10 cellular contexts compared by ENCODE assay signal in the genomic region with DNA sequence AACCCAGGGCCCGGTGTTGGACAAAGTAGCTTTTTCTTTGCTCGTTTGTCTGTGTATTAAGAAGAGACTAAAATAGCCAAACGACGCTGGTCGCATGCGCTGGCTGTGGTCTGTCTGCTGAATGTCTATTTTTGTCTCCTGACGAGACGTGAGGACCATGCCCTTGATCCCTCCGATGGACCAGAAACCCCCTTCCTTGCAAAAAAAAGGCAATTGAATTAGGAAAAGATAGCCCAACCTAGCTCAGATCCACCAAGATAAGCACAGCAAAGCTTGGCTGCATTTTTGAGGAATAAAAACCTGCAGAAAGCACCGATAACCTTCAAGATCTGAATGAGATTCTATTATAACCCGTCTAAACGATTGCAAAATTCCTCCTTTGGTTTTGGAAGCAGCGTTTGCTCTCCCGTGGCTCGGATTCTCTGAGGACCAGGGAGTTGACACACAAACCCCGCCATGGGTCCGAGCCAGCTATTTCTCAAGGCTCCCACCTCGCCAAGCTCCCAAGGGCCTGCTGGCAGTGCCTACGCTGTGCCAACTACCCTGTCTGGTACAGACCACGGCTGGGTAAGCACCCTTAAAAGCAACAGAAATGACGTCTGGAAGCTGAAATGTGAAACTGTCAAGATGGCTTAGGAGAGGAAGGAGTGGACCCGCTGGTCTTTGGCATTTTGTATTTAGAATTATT. TPM values are rescaled to one million over a fixed set of nuclear protein-coding genes. Genes with fewer than 3 reads are reported as not detected.
DNase-seq lines count a peak whose midpoint lies in the region; ATAC-seq and FAIRE-seq lines count a peak whose summit lies in the region.
"Had no signal": no experiment of that assay in that cellular context is flagged by ENCODE, and none has a peak within 500 bp of the region (broad histone marks: within the 10 kb centered on the region; RNA-seq: fewer than 3 reads in every experiment).

No MANE protein-coding gene starts in this region.

- no peaks in the 10 kb centered on the region for H3K9me3 ChIP-seq in T-helper 17 cell (ENCODE audit: control insufficient read depth, low read length, poor library complexity, severe bottlenecking)
- H3K9me3 ChIP-seq: neutrophil had no signal

- peak overlapping the region; percentile 11 for H3K4me3 Mint-ChIP-seq in dendritic cell treated with granulocyte-macrophage colony-stimulating factor and Interleukin-4, amounts not matched to agents 40 ng/mL and 50 ng/mL, for 4 days
- H3K4me3 Mint-ChIP-seq in T-helper 17 cell: no peak overlapping the region

- intact Hi-C loops in dendritic cell treated with granulocyte-macrophage colony-stimulating factor and Interleukin-4, amounts not matched to agents 40 ng/mL and 50 ng/mL, for 4 days (cut with micrococcal nuclease): no loop called here

- DNase-seq in AG08396 (ENCODE audit: low spot score) (peak; percentile 69), NCI-H2029 (lab: John Stamatoyannopoulos, UW) (peak; percentile 84), midbrain (lab: John Stamatoyannopoulos, UW) (peak; percentile 36), frontal cortex (ENCODE audit: low spot score in 2 of 2) (no peak), T-helper 17 cell (no peak)
- DNase-seq: stimulated activated naive CD4-positive, alpha-beta T cell treated with Interleukin-2 at 50 U/mL for 16 hours had no signal

- FAIRE-seq in frontal cortex (lab: Jason Lieb, UNC): no peak

- H3K36me3 Mint-ChIP-seq in dendritic cell treated with granulocyte-macrophage colony-stimulating factor and Interleukin-4, amounts not matched to agents 40 ng/mL and 50 ng/mL, for 4 days (ENCODE audit: low read depth): peaks cover 15% of the 10 kb centered on the region
- H3K36me3 Mint-ChIP-seq in T-helper 17 cell (ENCODE audit: low read depth): no peaks in the 10 kb centered on the region

- peaks cover 70% of the 10 kb centered on the region for H3K4me1 Mint-ChIP-seq in dendritic cell treated with granulocyte-macrophage colony-stimulating factor and Interleukin-4, amounts not matched to agents 40 ng/mL and 50 ng/mL, for 4 days (ENCODE audit: low read depth)
- peaks cover 3% of the 10 kb centered on the region for H3K4me1 Mint-ChIP-seq in T-helper 17 cell

- ATAC-seq in HG03432 (IDR thresholded peaks at IDR 0.05; ENCODE audit: unreplicated experiment) (no peak), HG03108 (IDR thresholded peaks at IDR 0.05; ENCODE audit: unreplicated experiment) (no peak), T-helper 17 cell (no peak)

- peaks cover 20% of the 10 kb centered on the region for H3K27me3 Mint-ChIP-seq in dendritic cell treated with granulocyte-macrophage colony-stimulating factor and Interleukin-4, amounts not matched to agents 40 ng/mL and 50 ng/mL, for 4 days
- no peaks in the 10 kb centered on the region for H3K27me3 Mint-ChIP-seq in T-helper 17 cell

- H3K9me3 Mint-ChIP-seq in dendritic cell treated with granulocyte-macrophage colony-stimulating factor and Interleukin-4, amounts not matched to agents 40 ng/mL and 50 ng/mL, for 4 days: no peaks in the 10 kb centered on the region

- H3K27ac Mint-ChIP-seq in dendritic cell treated with granulocyte-macrophage colony-stimulating factor and Interleukin-4, amounts not matched to agents 40 ng/mL and 50 ng/mL, for 4 days: peak overlapping the region; percentile 27
- H3K27ac Mint-ChIP-seq in T-helper 17 cell: no peak overlapping the region

RNA-seq across cellular contexts. Expression of a gene that starts 17.7 kb away (rescaled TPM):
- total RNA-seq in frontal cortex (29.3 TPM), T-helper 17 cell (10 to 100 TPM; 13.2 to 14.8 TPM)

RNA-seq across cellular contexts. Expression of a gene that starts 55.3 kb away (rescaled TPM):
- total RNA-seq in frontal cortex (17.9 TPM), T-helper 17 cell (1 to 10 TPM; 6.7 to 9.0 TPM)

RNA-seq across cellular contexts. Expression of a gene that starts 58.7 kb away (rescaled TPM):
- total RNA-seq in frontal cortex: 16.7 TPM
- 10 to 100 TPM; 19.5 to 20.5 TPM for total RNA-seq in T-helper 17 cell

Comparison
In these comparisons a context has a peak if more than half of its experiments do, and no peak if none do; other contexts are left out.
1. DNase-seq: peak in AG08396 (single experiment), NCI-H2029 (single experiment) and midbrain (single experiment); none in frontal cortex (0 of 2) and T-helper 17 cell (0 of 3).